8 cellular contexts compared by ENCODE assay signal in the genomic region with DNA sequence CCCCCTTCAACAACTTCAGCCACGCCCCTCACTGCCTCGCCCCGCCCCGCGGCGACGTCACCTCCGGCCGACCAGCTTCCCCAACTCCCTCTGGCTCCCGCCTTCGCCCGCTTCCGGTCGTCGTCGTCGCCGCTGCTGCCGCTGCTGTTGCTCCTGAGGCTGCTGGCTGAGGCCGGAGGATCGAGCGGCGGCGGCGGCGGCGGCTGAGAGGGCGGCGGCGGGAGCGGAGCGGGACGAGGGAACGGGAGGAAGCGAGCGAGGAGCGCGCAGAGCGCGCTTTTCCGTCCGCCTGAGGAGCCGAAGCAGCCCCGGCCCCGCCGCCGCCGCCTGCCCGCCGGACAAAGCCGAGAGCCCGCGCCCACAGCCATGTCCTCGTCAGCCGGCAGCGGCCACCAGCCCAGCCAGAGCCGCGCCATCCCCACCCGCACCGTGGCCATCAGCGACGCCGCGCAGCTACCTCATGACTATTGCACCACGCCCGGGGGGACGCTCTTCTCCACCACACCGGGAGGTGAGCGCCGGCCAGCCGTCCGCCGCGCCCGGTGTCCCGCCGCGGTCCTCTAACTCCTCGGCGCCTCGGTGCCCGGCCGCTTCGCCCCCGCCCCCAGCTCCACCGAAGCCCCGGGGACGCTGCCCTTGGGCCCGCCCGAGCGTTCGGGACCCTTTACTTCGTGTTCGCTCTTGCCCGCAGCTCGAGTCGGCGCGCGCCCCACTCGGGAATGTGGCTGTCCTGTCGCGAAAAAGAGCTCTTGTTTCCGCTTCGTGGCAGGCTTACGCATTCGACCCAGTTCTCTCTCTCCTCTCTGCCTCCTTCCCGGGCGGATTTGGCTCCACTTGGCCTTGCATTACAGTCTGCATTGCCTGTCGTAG. TPM values are rescaled to one million over a fixed set of nuclear protein-coding genes. Genes with fewer than 3 reads are reported as not detected.
DNase-seq lines count a peak whose midpoint lies in the region; ATAC-seq, FAIRE-seq and TF ChIP-seq lines count a peak whose summit lies in the region.

A gene with protein sequence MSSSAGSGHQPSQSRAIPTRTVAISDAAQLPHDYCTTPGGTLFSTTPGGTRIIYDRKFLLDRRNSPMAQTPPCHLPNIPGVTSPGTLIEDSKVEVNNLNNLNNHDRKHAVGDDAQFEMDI (plus strand): TSS at position 110 of the 870 bp plus-strand sequence. CDS start 257 bp downstream, at position 367.

- intact Hi-C loops in kidney (cut with DNase I) = no loop called here

- peak within 1 kb of the TSS; percentile 91 to 98 for H3K9ac ChIP-seq in kidney (ENCODE audit: low read length in 2 of 2)

- peak; percentile 90 for ATAC-seq in HG03432 (IDR thresholded peaks at IDR 0.05; ENCODE audit: unreplicated experiment)

- H3K27ac ChIP-seq in kidney (ENCODE audit: low read depth in 2 of 2, low read length in 2 of 2) = peak within 1 kb of the TSS; percentile 98

- DNase-seq in AG20443 (ENCODE audit: low spot score) = peak; percentile 96
- DNase-seq in NCI-H510A (lab: John Stamatoyannopoulos, UW) = peak; percentile 91
- peak; percentile 98 to 99 for DNase-seq in activated CD4-positive, alpha-beta T cell treated with anti-CD3 and anti-CD28 coated beads for 24 hours (ENCODE audit: low read depth in 2 of 2)
- peak; percentile 99 for DNase-seq in cerebellum (ENCODE audit: low spot score)
- peak; percentile 99 for DNase-seq in kidney
- DNase-seq in stimulated activated CD4-positive, alpha-beta T cell treated with anti-CD3 and anti-CD28 coated beads, Interleukin-15, amount 100 ng/mL, for 24 hours = peak; percentile 99

- H3K4me1 ChIP-seq in kidney (ENCODE audit: control insufficient read depth in 1 of 2, insufficient read depth in 1 of 2, low read depth in 1 of 2, low read length in 2 of 2) = peaks cover 8 to 22% of the 10 kb centered on the region in 2 donors

- TF ChIP-seq POLR2A in GM19099 (IDR thresholded peaks at IDR 0.05; ENCODE audit: extremely low read depth, insufficient read length, low read depth) = peak; percentile 96

- no peaks in the 10 kb centered on the region for H3K9me3 ChIP-seq in kidney (ENCODE audit: control insufficient read depth in 1 of 2, low read length in 2 of 2)

- peak within 1 kb of the TSS; percentile 95 to 97 for H3K4me3 ChIP-seq in kidney (ENCODE audit: low read length in 2 of 2)

- TF ChIP-seq CTCF in kidney (IDR thresholded peaks at IDR 0.05; ENCODE audit: borderline replicate concordance, extremely low read depth, insufficient read depth) = no peak

- H3K36me3 ChIP-seq in kidney (ENCODE audit: control insufficient read depth in 1 of 2, insufficient read depth in 2 of 2, low read length in 2 of 2) = no peaks in the 10 kb centered on the region

- no peak for FAIRE-seq in kidney (lab: Jason Lieb, UNC)

RNA-seq across cellular contexts. Expression of the gene that starts here (rescaled TPM):
- total RNA-seq in cerebellum (63.2 TPM), kidney (66.6 TPM)
- polyA plus RNA-seq in kidney (ENCODE audit: insufficient read depth, low read depth, low replicate concordance) = 35.8 TPM

Comparison
In these comparisons a context has a peak if more than half of its experiments do, and no peak if none do; other contexts are left out.
1. Peak in every context shown above with its lines: DNase-seq, ATAC-seq, H3K4me3 ChIP-seq and H3K27ac ChIP-seq.